Comparison of ENCODE assay signal across 11 cellular contexts in the genomic region with DNA sequence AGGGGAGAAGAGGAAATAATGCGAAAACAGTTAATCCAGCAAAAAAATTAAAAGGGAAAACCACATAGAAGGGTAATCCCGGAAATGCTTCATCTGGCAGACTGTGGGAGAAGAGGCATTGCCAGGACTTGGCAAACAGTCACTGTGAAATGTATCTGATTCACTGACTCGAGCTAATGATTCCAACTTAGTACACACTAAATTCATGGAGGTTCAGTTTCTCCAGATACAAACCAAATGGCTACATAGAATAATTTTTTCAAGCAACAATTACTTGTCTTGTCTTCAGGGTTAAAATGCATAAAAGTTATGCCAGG. TPM values are rescaled to one million over a fixed set of nuclear protein-coding genes. Genes with fewer than 3 reads are reported as not detected.
DNase-seq lines count a peak whose midpoint lies in the region; ATAC-seq, FAIRE-seq and TF ChIP-seq lines count a peak whose summit lies in the region.
"Had no signal": no experiment of that assay in that cellular context is flagged by ENCODE, and none has a peak within 500 bp of the region (broad histone marks: within the 10 kb centered on the region; RNA-seq: fewer than 3 reads in every experiment).

No MANE protein-coding gene starts in this region.

- TF ChIP-seq POLR2A in endothelial cell of umbilical vein (IDR thresholded peaks at IDR 0.05; ENCODE audit: low read depth, low read length): no peak

- POLR2A ChIA-PET in BJ (lab: Charles Lee): no interaction called here
- POLR2A ChIA-PET in PC-3 (lab: Charles Lee; ENCODE audit: unreplicated experiment): no interaction called here
- POLR2A ChIA-PET in endothelial cell of umbilical vein (lab: Charles Lee): no interaction called here
- POLR2A ChIA-PET in WTC11 (lab: Charles Lee): no interaction called here

- TF ChIP-seq CTCF in BJ (IDR thresholded peaks at IDR 0.05; ENCODE audit: insufficient read depth, low read depth, low read length): no peak
- TF ChIP-seq CTCF in PC-3 (conservative IDR thresholded peaks at IDR 0.05; ENCODE audit: low read depth, low read length): no peak
- no peak for TF ChIP-seq CTCF in endothelial cell of umbilical vein (IDR thresholded peaks at IDR 0.05; ENCODE audit: extremely low read depth in 1 of 2, insufficient read depth in 1 of 2, low read depth in 1 of 2, low read length in 2 of 2)
- TF ChIP-seq CTCF in nephron progenitor cell (IDR thresholded peaks at IDR 0.05): no peak
- TF ChIP-seq CTCF in WTC11 (IDR thresholded peaks at IDR 0.05): no peak

- H3K4me1 Mint-ChIP-seq in nephron progenitor cell: peaks cover 8% of the 10 kb centered on the region
- peaks cover 18% of the 10 kb centered on the region for H3K4me1 Mint-ChIP-seq in WTC11

- dilution Hi-C loops in endothelial cell of umbilical vein (cut with MboI; ENCODE audit: extremely low pct_ligation_motif_present, low sequenced_read_pairs): no loop called here

- H3K4me3 Mint-ChIP-seq in nephron progenitor cell: no peak overlapping the region
- H3K4me3 Mint-ChIP-seq in WTC11: no peak overlapping the region

- H3K9me3 Mint-ChIP-seq in nephron progenitor cell: peaks cover 14% of the 10 kb centered on the region
- H3K9me3 Mint-ChIP-seq in WTC11: no peaks in the 10 kb centered on the region

- H2AFZ ChIP-seq in PC-3 (ENCODE audit: low read length) (no peak overlapping the region), endothelial cell of umbilical vein (ENCODE audit: low read depth, low read length) (no peak overlapping the region)

- H3K36me3 Mint-ChIP-seq in nephron progenitor cell (ENCODE audit: low read depth) (peaks cover 95% of the 10 kb centered on the region), WTC11 (peaks cover 60% of the 10 kb centered on the region)

- H3K27ac ChIP-seq in PC-3 (ENCODE audit: low read length) (peak overlapping the region; percentile 25; the same call in 1 of the 2 replicates), endothelial cell of umbilical vein (ENCODE audit: insufficient read depth, low read depth, low read length) (no peak overlapping the region)

- H3K4me3 ChIP-seq in BJ (ENCODE audit: low read depth, low read length): no peak overlapping the region
- H3K4me3 ChIP-seq in PC-3 (ENCODE audit: low read length): no peak overlapping the region
- no peak overlapping the region for H3K4me3 ChIP-seq in endothelial cell of umbilical vein (replicated peaks in 1 of 3; ENCODE audit: insufficient read depth in 1 of 3, low read depth in 1 of 3, low read length in 3 of 3)
- H3K4me3 ChIP-seq: K562 had no signal

- no peaks in the 10 kb centered on the region for H3K9me1 ChIP-seq in endothelial cell of umbilical vein (replicated peaks; ENCODE audit: control insufficient read depth, extremely low read depth, insufficient read depth, low read length)

- H3K9me3 ChIP-seq in PC-3 (ENCODE audit: low read length) (no peaks in the 10 kb centered on the region), endothelial cell of umbilical vein (replicated peaks; ENCODE audit: control insufficient read depth, insufficient read depth, low read length) (no peaks in the 10 kb centered on the region)

- H3K27me3 Mint-ChIP-seq in nephron progenitor cell (ENCODE audit: low read depth, poor library complexity) (no peaks in the 10 kb centered on the region), WTC11 (ENCODE audit: low read depth) (no peaks in the 10 kb centered on the region)

- peak overlapping the region; percentile 76 for H3K27ac Mint-ChIP-seq in nephron progenitor cell
- H3K27ac Mint-ChIP-seq in WTC11: no peak overlapping the region; the same call in 1 of the 2 replicates

- FAIRE-seq in endothelial cell of umbilical vein (lab: Jason Lieb, UNC): peak; percentile 48
- FAIRE-seq: G401.6, K562 had no signal

- peaks cover 11% of the 10 kb centered on the region for H3K36me3 ChIP-seq in BJ (ENCODE audit: control insufficient read depth, insufficient read depth, low read length)
- no peaks in the 10 kb centered on the region for H3K36me3 ChIP-seq in PC-3 (ENCODE audit: low read depth, low read length)
- peaks cover 9 to 12% of the 10 kb centered on the region in 2 experiments for H3K36me3 ChIP-seq in endothelial cell of umbilical vein (ENCODE audit: control insufficient read depth in 2 of 2, extremely low read depth in 1 of 2, insufficient read depth in 2 of 2, low read length in 2 of 2)

- H3K79me2 ChIP-seq in PC-3 (ENCODE audit: low read length): peaks cover 68% of the 10 kb centered on the region
- H3K79me2 ChIP-seq in endothelial cell of umbilical vein (ENCODE audit: control insufficient read depth, insufficient read depth, low read length): peaks cover 96% of the 10 kb centered on the region

- ATAC-seq in PC-3 (peak; percentile 79), HG02970 (IDR thresholded peaks at IDR 0.05; ENCODE audit: low FRiP score, unreplicated experiment) (no peak), HG03108 (IDR thresholded peaks at IDR 0.05; ENCODE audit: unreplicated experiment) (no peak), WTC11 (no peak)
- ATAC-seq: K562 had no signal

- H3K9me2 ChIP-seq in PC-3 (replicated peaks; ENCODE audit: low read length): no peaks in the 10 kb centered on the region

- H4K20me1 ChIP-seq in PC-3 (ENCODE audit: low read length): peaks cover 5% of the 10 kb centered on the region; the same call in 1 of the 2 replicates
- H4K20me1 ChIP-seq in endothelial cell of umbilical vein (replicated peaks; ENCODE audit: control insufficient read depth, extremely low read depth, insufficient read depth, low read length): peaks cover 18% of the 10 kb centered on the region

- H3K4me2 ChIP-seq in PC-3 (ENCODE audit: low read length) (no peak overlapping the region), endothelial cell of umbilical vein (ENCODE audit: insufficient read depth, low read length) (no peak overlapping the region)

- BruUV-seq in PC-3 (replicated peaks; lab: Mats Ljungman, UMichigan) (no TSS peak), endothelial cell of umbilical vein (replicated peaks; lab: Mats Ljungman, UMichigan) (no TSS peak)

- CTCF ChIA-PET in BJ (lab: Yijun Ruan, JAX): interaction anchor here (1.1 to 1.4 kb wide), 2 partner anchors 10 to 18 kb away, joined by 3 read pairs; no protein-coding TSS in a partner anchor
- CTCF ChIA-PET in PC-3 (lab: Charles Lee): no interaction called here
- CTCF ChIA-PET in endothelial cell of umbilical vein (lab: Charles Lee): interaction anchor here (1.1 to 1.9 kb wide), 4 partner anchors 11 to 60 kb away, joined by 3 to 4 read pairs (median 4); no protein-coding TSS in a partner anchor
- CTCF ChIA-PET in WTC11 (lab: Charles Lee): interaction anchor here (1.5 to 2.1 kb wide), 2 partner anchors 18 to 94 kb away, joined by 6 to 7 read pairs; no protein-coding TSS in a partner anchor

- DNase-seq in BJ (ENCODE audit: low read depth) (peak; percentile 19), PC-3 (peak; percentile 20), endothelial cell of umbilical vein (ENCODE audit: low read depth, low spot score) (peak; percentile 51), nephron progenitor cell (no peak), MV-4-11 (lab: John Stamatoyannopoulos, UW) (no peak), WTC11 (ENCODE audit: low spot score) (no peak)
- DNase-seq: mesendoderm had no signal

- H3K4me1 ChIP-seq in PC-3 (ENCODE audit: insufficient read depth, low read length) (no peaks in the 10 kb centered on the region; the same call in 1 of the 2 replicates), endothelial cell of umbilical vein (ENCODE audit: control insufficient read depth, extremely low read depth, insufficient read depth, low read length) (peaks cover 8% of the 10 kb centered on the region)

- intact Hi-C loops in PC-3 (cut with micrococcal nuclease) (no loop called here), endothelial cell of umbilical vein (cut with micrococcal nuclease) (no loop called here)

- H3K9ac ChIP-seq in PC-3 (ENCODE audit: low read length): no peak overlapping the region
- no peak overlapping the region for H3K9ac ChIP-seq in endothelial cell of umbilical vein (replicated peaks; ENCODE audit: extremely low read depth, insufficient read depth, low read length)

- H3F3A ChIP-seq in PC-3 (ENCODE audit: low read length, unreplicated experiment): no peaks in the 10 kb centered on the region

- H3K27me3 ChIP-seq in BJ (ENCODE audit: control insufficient read depth, insufficient read depth, low read length) (no peaks in the 10 kb centered on the region), PC-3 (ENCODE audit: low read length) (no peaks in the 10 kb centered on the region), endothelial cell of umbilical vein (ENCODE audit: control insufficient read depth in 2 of 2, insufficient read depth in 2 of 2, low read length in 2 of 2) (no peaks in the 10 kb centered on the region)

TF ChIP-seq in endothelial cell of umbilical vein, 7 proteins besides CTCF, POLR2A, EP300 and RAD21:
- TF ChIP-seq GATA2 (IDR thresholded peaks at IDR 0.05; ENCODE audit: insufficient read depth, insufficient read length, low read depth, low read length) (no peak), FOS (IDR thresholded peaks at IDR 0.05; ENCODE audit: borderline replicate concordance, insufficient read depth, low read length) (peak; percentile 32), EZH2 (IDR thresholded peaks at IDR 0.05; ENCODE audit: borderline replicate concordance, low read depth, low read length, severe bottlenecking) (no peak)

TF ChIP-seq in WTC11, 78 proteins besides CTCF, POLR2A, EP300 and RAD21 (continues in another document):
- TF ChIP-seq E2F4 (CRISPR knock-in tag; IDR thresholded peaks at IDR 0.05; ENCODE audit: borderline replicate concordance, low read depth) (no peak), ELF4 (CRISPR knock-in tag; IDR thresholded peaks at IDR 0.05; ENCODE audit: low read depth) (no peak), CBFB (CRISPR knock-in tag; IDR thresholded peaks at IDR 0.05; ENCODE audit: low read depth) (no peak)

RNA-seq across cellular contexts. Expression of gene GDI2, which starts 36.4 kb away (rescaled TPM):
- polyA plus RNA-seq in BJ (2011; rRNA removed) (148 and 225 TPM in 2 replicates), endothelial cell of umbilical vein (132 and 154 TPM in 2 replicates)
- polyA minus RNA-seq in BJ (2011; rRNA and poly(A)+ RNA removed): 145 and 182 TPM in 2 replicates
- total RNA-seq in PC-3 (2014; rRNA removed) (94.7 and 122 TPM in 2 replicates), endothelial cell of umbilical vein (266 and 307 TPM in 2 replicates), WTC11 (2021) (319 to 326 TPM (median 321 TPM) in 3 replicates)
- 210 and 232 TPM in 2 replicates for polyA plus RNA-seq in endothelial cell of umbilical vein (2011; cell fraction: cytosol; rRNA removed)
- polyA plus RNA-seq in endothelial cell of umbilical vein (2011; cell fraction: nucleus; rRNA removed): 107 and 114 TPM in 2 replicates
- 282 and 335 TPM in 2 replicates for polyA plus RNA-seq in endothelial cell of umbilical vein (2012)
- polyA minus RNA-seq in endothelial cell of umbilical vein: 162 and 192 TPM in 2 replicates
- polyA minus RNA-seq in endothelial cell of umbilical vein (2011; cell fraction: cytosol; rRNA and poly(A)+ RNA removed): 174 TPM
- 72.9 and 131 TPM in 2 replicates for polyA minus RNA-seq in endothelial cell of umbilical vein (2011; cell fraction: nucleus; rRNA and poly(A)+ RNA removed)

Comparison
In these comparisons a context has a peak if more than half of its experiments do, and no peak if none do; other contexts are left out.
1. DNase-seq: peak in BJ (single experiment), PC-3 (single experiment) and endothelial cell of umbilical vein (single experiment); none in nephron progenitor cell (single experiment), MV-4-11 (single experiment) and WTC11 (single experiment).